ENCODE assay signal across 14 cellular contexts in the genomic region with DNA sequence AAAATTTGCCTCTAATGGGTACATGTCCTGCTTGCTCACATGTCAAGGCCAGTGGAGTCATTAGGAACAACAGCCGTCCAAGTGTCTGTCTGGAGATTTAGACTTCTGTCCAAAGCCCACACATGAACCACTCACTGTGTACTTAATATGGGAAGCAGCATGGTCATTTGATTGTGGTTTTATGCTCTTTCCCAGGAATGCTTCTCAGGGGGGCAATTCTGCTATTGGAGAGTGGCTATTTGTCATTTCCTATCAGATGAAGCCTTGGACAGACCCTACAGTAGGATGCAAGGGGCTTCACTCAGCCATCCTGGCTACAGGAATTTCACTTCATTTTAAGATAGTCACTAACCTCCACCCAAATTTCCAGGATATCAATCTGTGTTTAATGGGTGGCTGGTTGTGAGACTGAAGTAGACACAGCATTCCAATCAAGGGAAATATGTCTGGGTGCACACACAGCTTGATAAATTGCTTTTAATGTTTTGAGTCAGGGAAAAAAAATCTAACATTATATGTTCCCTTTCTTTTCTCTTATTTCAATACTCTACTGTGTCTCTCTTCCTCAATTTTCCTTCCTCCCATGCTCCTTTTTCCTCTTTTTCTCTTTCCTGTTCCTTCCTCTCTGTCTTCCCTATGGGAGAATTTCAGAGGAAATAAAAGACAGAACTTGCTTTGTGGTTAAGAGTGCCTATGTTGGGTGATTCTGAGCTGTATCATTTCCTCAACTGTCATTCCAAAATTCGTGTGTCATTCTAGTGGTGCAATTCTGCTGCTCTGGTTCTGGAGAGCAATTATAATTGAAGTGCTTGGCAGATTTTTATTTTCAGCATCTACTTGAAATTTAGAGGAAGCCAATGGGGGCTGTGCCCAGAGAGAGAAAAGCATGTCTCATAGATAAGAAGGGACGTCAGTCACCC.
DNase-seq lines count a peak whose midpoint lies in the region; ATAC-seq and TF ChIP-seq lines count a peak whose summit lies in the region.
"Had no signal": no experiment of that assay in that cellular context is flagged by ENCODE, and none has a peak within 500 bp of the region (broad histone marks: within the 10 kb centered on the region; RNA-seq: fewer than 3 reads in every experiment).

No MANE protein-coding gene starts in this region.

- TF ChIP-seq CTCF in foreskin keratinocyte (conservative IDR thresholded peaks at IDR 0.05) (no peak), testis (IDR thresholded peaks at IDR 0.05) (no peak)

- ATAC-seq in foreskin keratinocyte (peak; percentile 81), GM18502 (IDR thresholded peaks at IDR 0.05; ENCODE audit: poor library complexity, unreplicated experiment) (no peak)

- H3K27ac ChIP-seq in foreskin keratinocyte (no peak overlapping the region), testis (peak overlapping the region in 1 of 2 donors; percentile 63)
- H3K27ac ChIP-seq: suprapubic skin had no signal

- 33 to 42% methylated on average over 3 of the region's 3 CpGs for WGBS in testis, 2 donors

- DNase-seq in SKM-1 (lab: John Stamatoyannopoulos, UW; ENCODE audit: unreplicated experiment) = peak; percentile 5
- no peak for DNase-seq in SKM-1 treated with dmso at 0.1 percent for 144 hours (lab: John Stamatoyannopoulos, UW; ENCODE audit: unreplicated experiment)
- DNase-seq in SW 1271 (lab: John Stamatoyannopoulos, UW) = peak; percentile 50 to 73
- DNase-seq in foreskin keratinocyte = peak; percentile 65 to 81
- peak; percentile 44 for DNase-seq in testis
- no peak for DNase-seq in NCI-H1092 (lab: John Stamatoyannopoulos, UW)
- no peak for DNase-seq in posterior cingulate gyrus
- DNase-seq: activated CD4-positive, alpha-beta T cell treated with anti-CD3 and anti-CD28 coated beads, Interleukin-2, amount 10 ng/mL, durations not matched to agents 7 days and 5 days; activated effector memory CD4-positive, alpha-beta T cell treated with anti-CD3 and anti-CD28 coated beads, Interleukin-2, amount 50 U/mL, for 16 hours; hippocampal formation; MG63; NCI-H524 had no signal

- H3K4me1 ChIP-seq in foreskin keratinocyte (peaks cover 22% of the 10 kb centered on the region), testis (peaks cover 9% of the 10 kb centered on the region)

- no peak for TF ChIP-seq POLR2A in testis (IDR thresholded peaks at IDR 0.05)

- no peaks in the 10 kb centered on the region for H3K36me3 ChIP-seq in testis (ENCODE audit: low read depth, missing control alignments)
- H3K36me3 ChIP-seq: MG63, suprapubic skin had no signal

- intact Hi-C loops in testis (cut with DNase I; ENCODE audit: low total_unique reads) = no loop called here
- intact Hi-C loops in posterior cingulate gyrus (cut with DNase I) = no loop called here

- no peak overlapping the region for H3K4me3 ChIP-seq in testis
- H3K4me3 ChIP-seq: MG63, suprapubic skin had no signal

- no peaks in the 10 kb centered on the region for H3K27me3 ChIP-seq in foreskin keratinocyte
- H3K27me3 ChIP-seq in testis = no peaks in the 10 kb centered on the region
- H3K27me3 ChIP-seq: MG63, suprapubic skin had no signal

- no peaks in the 10 kb centered on the region for H3K9me3 ChIP-seq in testis
- H3K9me3 ChIP-seq: MG63, suprapubic skin had no signal

Comparison
In these comparisons a context has a peak if more than half of its experiments do, and no peak if none do; other contexts are left out.
1. DNase-seq: peak in SKM-1 (single experiment), SW 1271 (2 of 2), foreskin keratinocyte (2 of 2) and testis (single experiment); none in SKM-1 treated with dmso at 0.1 percent for 144 hours (single experiment), NCI-H1092 (single experiment) and posterior cingulate gyrus (0 of 10).